In genomic region chr7:132979524-132979923, GRCh38 we compare ENCODE assay signal across 18 cellular contexts.
DNase-seq lines count a peak whose midpoint lies in the region; ATAC-seq, FAIRE-seq and TF ChIP-seq lines count a peak whose summit lies in the region.
"Had no signal": no experiment of that assay in that cellular context is flagged by ENCODE, and none has a peak within 500 bp of the region (broad histone marks: within the 10 kb centered on the region; RNA-seq: fewer than 3 reads in every experiment).

No MANE protein-coding gene starts in this region.

- H4K20me1 ChIP-seq in astrocyte (ENCODE audit: insufficient read depth, low read length) = peaks cover 30% of the 10 kb centered on the region

- no peaks in the 10 kb centered on the region for H3K9me3 Mint-ChIP-seq in astrocyte (ENCODE audit: unreplicated experiment)
- H3K9me3 Mint-ChIP-seq: CD8-positive, alpha-beta T cell had no signal

- in situ Hi-C loops in KBM-7 (cut with MboI; ENCODE audit: low pct_unique_long_range_greater_than_20kb, low sequenced_read_pairs) = no loop called here

- no peaks in the 10 kb centered on the region for H3K27me3 Mint-ChIP-seq in astrocyte (ENCODE audit: low read depth, unreplicated experiment)

- peaks cover 6% of the 10 kb centered on the region for H3K36me3 Mint-ChIP-seq in astrocyte (ENCODE audit: low read depth, unreplicated experiment)

- H3K4me3 Mint-ChIP-seq in astrocyte (ENCODE audit: unreplicated experiment) = no peak overlapping the region
- H3K4me3 Mint-ChIP-seq: CD8-positive, alpha-beta T cell had no signal

- no peaks in the 10 kb centered on the region for H3K9me3 ChIP-seq in astrocyte (ENCODE audit: insufficient read depth, low read depth, low read length)
- H3K9me3 ChIP-seq: A549, HAP-1 had no signal

- no peak overlapping the region for H3K4me2 ChIP-seq in astrocyte (ENCODE audit: low read length)
- H3K4me2 ChIP-seq: A549 had no signal

- FAIRE-seq in GM19239 (lab: Jason Lieb, UNC) (peak; percentile 68), astrocyte (lab: Jason Lieb, UNC) (peak; percentile 34)
- FAIRE-seq: A549, GM12891, H1, HTR-8/SVneo, K562 had no signal

- H3K27ac ChIP-seq in astrocyte (ENCODE audit: low read depth, low read length) = no peak overlapping the region
- H3K27ac ChIP-seq: A549 had no signal

- DNase-seq in GM19239 (ENCODE audit: insufficient read length, low spot score) = no peak
- peak; percentile 3 for DNase-seq in KBM-7
- no peak for DNase-seq in astrocyte (ENCODE audit: low read depth)
- no peak for DNase-seq in A172 (ENCODE audit: low spot score)
- DNase-seq in activated T-cell treated with anti-CD3 and anti-CD28 coated beads for 4 hours = no peak
- DNase-seq: AML-193; Calu3; CD8-positive, alpha-beta T cell; DMS79 treated with DMSO at 0.1 percent for 48 hours; GF-D8; IMR-90 had no signal

- no peak overlapping the region for H2AFZ ChIP-seq in astrocyte (ENCODE audit: low read depth, low read length)

- H3K27ac Mint-ChIP-seq in astrocyte (ENCODE audit: unreplicated experiment) = no peak overlapping the region
- H3K27ac Mint-ChIP-seq: CD8-positive, alpha-beta T cell had no signal

- peaks cover 9% of the 10 kb centered on the region for H3K79me2 ChIP-seq in astrocyte (ENCODE audit: insufficient read depth, low read length)

- no peaks in the 10 kb centered on the region for H3K4me1 ChIP-seq in astrocyte (ENCODE audit: insufficient read depth, low read length)
- H3K4me1 ChIP-seq: A549, HAP-1 had no signal

- no peak overlapping the region for H3K9ac ChIP-seq in astrocyte (ENCODE audit: low read length)

- no peak for TF ChIP-seq CTCF in astrocyte (IDR thresholded peaks at IDR 0.05; ENCODE audit: insufficient read depth, low read depth, low read length)

- no peaks in the 10 kb centered on the region for H3K27me3 ChIP-seq in astrocyte (ENCODE audit: insufficient read depth, low read length)

- no peaks in the 10 kb centered on the region for H3K36me3 ChIP-seq in astrocyte (ENCODE audit: insufficient read depth, low read length)
- H3K36me3 ChIP-seq: HAP-1 had no signal

- no peak for ATAC-seq in HG03378 (IDR thresholded peaks at IDR 0.05; ENCODE audit: unreplicated experiment)
- ATAC-seq: A549; CD8-positive, alpha-beta T cell; K562 had no signal

- no peak overlapping the region for H3K4me3 ChIP-seq in astrocyte (ENCODE audit: insufficient read depth, low read depth, low read length)
- H3K4me3 ChIP-seq: A549, HAP-1, K562 had no signal

- H3K4me1 Mint-ChIP-seq in astrocyte (ENCODE audit: low read depth, unreplicated experiment) = peaks cover 4% of the 10 kb centered on the region
